Comparison of ENCODE assay signal across 8 cellular contexts in genomic region chr1:207050428-207050767, GRCh38. TPM values are rescaled to one million over a fixed set of nuclear protein-coding genes. Genes with fewer than 3 reads are reported as not detected.
DNase-seq lines count a peak whose midpoint lies in the region; ATAC-seq and TF ChIP-seq lines count a peak whose summit lies in the region.

No MANE protein-coding gene starts in this region.

- H2AFZ ChIP-seq in GM23338: peak overlapping the region; percentile 39; the same call in 1 of the 2 replicates
- peak overlapping the region; percentile 96 for H2AFZ ChIP-seq in SK-N-SH (ENCODE audit: low read depth)
- H2AFZ ChIP-seq in neuron (ENCODE audit: low read depth, low read length): peak overlapping the region; percentile 91

- H3K4me1 Mint-ChIP-seq in GM23338: peaks cover 45% of the 10 kb centered on the region
- peaks cover 26% of the 10 kb centered on the region for H3K4me1 Mint-ChIP-seq in endodermal cell

- 2% methylated on average over 11 of the region's 11 CpGs for WGBS in SK-N-SH (ENCODE audit: low lambda C conversion rate)
- 0 to 2% methylated on average over 7 to 11 of the region's 11 CpGs for WGBS in endodermal cell (ENCODE audit: insufficient coverage in 1 of 2, insufficient read length in 1 of 2), 2 experiments

- POLR2A ChIA-PET in SK-N-SH (lab: Yijun Ruan, JAX): no interaction called here

- ATAC-seq in GM23338 (peak; percentile 15), GM21360 (IDR thresholded peaks at IDR 0.05; ENCODE audit: unreplicated experiment) (no peak)

- H4K20me1 ChIP-seq in GM23338 (replicated peaks; ENCODE audit: insufficient read depth) (peaks cover 11% of the 10 kb centered on the region; the same call in 1 of the 2 replicates), SK-N-SH (ENCODE audit: insufficient read depth) (peaks cover 13% of the 10 kb centered on the region)

- no peak for TF ChIP-seq EP300 in SK-N-SH (IDR thresholded peaks at IDR 0.05; ENCODE audit: borderline replicate concordance in 1 of 2, low read depth in 1 of 2, low read length in 1 of 2)

- H3K36me3 Mint-ChIP-seq in GM23338 (ENCODE audit: low read depth) (peaks cover 28% of the 10 kb centered on the region), endodermal cell (ENCODE audit: low read depth) (peaks cover 10% of the 10 kb centered on the region)

- H3K27ac Mint-ChIP-seq in GM23338 (peak overlapping the region; percentile 98), endodermal cell (peak overlapping the region; percentile 99)

- H3K79me2 ChIP-seq in GM23338 (replicated peaks; ENCODE audit: insufficient read depth): peaks cover 52% of the 10 kb centered on the region
- H3K79me2 ChIP-seq in SK-N-SH (ENCODE audit: insufficient read depth): peaks cover 54% of the 10 kb centered on the region

- DNase-seq in GM23338 (ENCODE audit: low spot score): peak; percentile 65
- DNase-seq in SK-N-SH: no peak
- no peak for DNase-seq in endodermal cell
- DNase-seq in NCI-H2107 (lab: John Stamatoyannopoulos, UW): no peak
- no peak for DNase-seq in NCI-H1930 (lab: John Stamatoyannopoulos, UW)
- DNase-seq in activated CD4-positive, CD25-positive, alpha-beta regulatory T cell (lab: John Stamatoyannopoulos, UW): no peak

- H3K4me3 ChIP-seq in GM23338: peak overlapping the region; percentile 72
- peak overlapping the region; percentile 77 to 97 for H3K4me3 ChIP-seq in SK-N-SH (ENCODE audit: low read depth in 2 of 2, low read length in 1 of 2)
- H3K4me3 ChIP-seq in endodermal cell (ENCODE audit: low read length): peak overlapping the region; percentile 97
- peak overlapping the region; percentile 97 for H3K4me3 ChIP-seq in neuron (ENCODE audit: low read length)

- TF ChIP-seq RAD21 in SK-N-SH (IDR thresholded peaks at IDR 0.05; ENCODE audit: low read length): no peak

- H3K9me2 ChIP-seq in GM23338 (ENCODE audit: insufficient read depth) (no peaks in the 10 kb centered on the region), SK-N-SH (no peaks in the 10 kb centered on the region)

- TF ChIP-seq CTCF in GM23338 (conservative IDR thresholded peaks at IDR 0.05; ENCODE audit: low read depth in 2 of 2) (0 out of 4 replicates have a peak, but pooled peaks of 1 of the 2 experiments have one; percentile 6), SK-N-SH (IDR thresholded peaks at IDR 0.05) (no peak), endodermal cell (conservative IDR thresholded peaks at IDR 0.05) (no peak)

- H3K36me3 ChIP-seq in GM23338 (ENCODE audit: insufficient read depth): peaks cover 9% of the 10 kb centered on the region; the same call in 1 of the 2 replicates
- H3K36me3 ChIP-seq in SK-N-SH (replicated peaks in 1 of 2; ENCODE audit: control insufficient read depth in 1 of 2, insufficient read depth in 2 of 2, low read length in 1 of 2): peaks cover 33 to 40% of the 10 kb centered on the region in 2 experiments
- H3K36me3 ChIP-seq in endodermal cell (ENCODE audit: control insufficient read depth, insufficient read depth, low read length): peaks cover 41% of the 10 kb centered on the region
- H3K36me3 ChIP-seq in neuron (ENCODE audit: insufficient read depth, low read length): peaks cover 36% of the 10 kb centered on the region

- H3K9me3 ChIP-seq in SK-N-SH: no peaks in the 10 kb centered on the region
- H3K9me3 ChIP-seq in endodermal cell (ENCODE audit: control insufficient read depth, low read length): no peaks in the 10 kb centered on the region
- no peaks in the 10 kb centered on the region for H3K9me3 ChIP-seq in neuron (ENCODE audit: low read length)

- H3K27me3 ChIP-seq in GM23338 (ENCODE audit: insufficient read depth) (no peaks in the 10 kb centered on the region), SK-N-SH (ENCODE audit: insufficient read depth) (no peaks in the 10 kb centered on the region), endodermal cell (ENCODE audit: control insufficient read depth, insufficient read depth, low read length, poor library complexity, severe bottlenecking) (no peaks in the 10 kb centered on the region), neuron (ENCODE audit: insufficient read depth, low read length) (no peaks in the 10 kb centered on the region)

- H3K4me1 ChIP-seq in GM23338 (ENCODE audit: insufficient read depth) (peaks cover 19% of the 10 kb centered on the region; the same call in 1 of the 2 replicates), SK-N-SH (ENCODE audit: control insufficient read depth in 1 of 2, insufficient read depth in 2 of 2, low read depth in 1 of 2, low read length in 1 of 2) (peaks cover 23 to 26% of the 10 kb centered on the region in 2 experiments), endodermal cell (ENCODE audit: control insufficient read depth, insufficient read depth, low read length) (peaks cover 6% of the 10 kb centered on the region), neuron (ENCODE audit: insufficient read depth, low read length) (peaks cover 34% of the 10 kb centered on the region)

- H3K27ac ChIP-seq in GM23338 (ENCODE audit: low read depth): peak overlapping the region; percentile 95
- peak overlapping the region; percentile 77 to 89 for H3K27ac ChIP-seq in SK-N-SH (ENCODE audit: low read depth in 2 of 2, low read length in 1 of 2)
- H3K27ac ChIP-seq in endodermal cell (ENCODE audit: low read depth, low read length): peak overlapping the region; percentile 87

- CTCF ChIA-PET in SK-N-SH (lab: Yijun Ruan, JAX): interaction anchor here (0.6 to 2.0 kb wide), 24 partner anchors 8 to 449 kb away, joined by 3 to 30 read pairs (median 5); partner anchors contain the start of gene C1orf116

- H3K9me3 Mint-ChIP-seq in GM23338 (no peaks in the 10 kb centered on the region; the same call in 2 of the 3 replicates), endodermal cell (no peaks in the 10 kb centered on the region)

- H3K4me2 ChIP-seq in GM23338 (peak overlapping the region; percentile 80), SK-N-SH (peak overlapping the region; percentile 90)

- H3F3A ChIP-seq in GM23338 (replicated peaks; ENCODE audit: low read depth): no peaks in the 10 kb centered on the region
- peaks cover 17% of the 10 kb centered on the region for H3F3A ChIP-seq in SK-N-SH (replicated peaks; ENCODE audit: insufficient read depth)

- H3K27me3 Mint-ChIP-seq in GM23338 (ENCODE audit: insufficient read depth, low read depth, poor library complexity) (peaks cover 5% of the 10 kb centered on the region), endodermal cell (ENCODE audit: insufficient read depth) (peaks cover 2% of the 10 kb centered on the region)

- H3K9ac ChIP-seq in SK-N-SH: peak overlapping the region; percentile 96
- peak overlapping the region; percentile 94 for H3K9ac ChIP-seq in endodermal cell (ENCODE audit: extremely low read depth, low read length, poor library complexity, severe bottlenecking)

- peak overlapping the region; percentile 99 for H3K4me3 Mint-ChIP-seq in GM23338
- peak overlapping the region; percentile 99 for H3K4me3 Mint-ChIP-seq in endodermal cell

TF ChIP-seq in SK-N-SH, 30 proteins besides CTCF, POLR2A, EP300 and RAD21 (continues in another document):
- TF ChIP-seq ELF1 (IDR thresholded peaks at IDR 0.05) (no peak), POLR2AphosphoS5 (IDR thresholded peaks at IDR 0.05; ENCODE audit: low read depth, low read length) (no peak), RXRA (IDR thresholded peaks at IDR 0.05; ENCODE audit: borderline replicate concordance, low read depth) (no peak), TEAD4 (IDR thresholded peaks at IDR 0.05; ENCODE audit: borderline replicate concordance, insufficient read depth) (no peak)

RNA-seq across cellular contexts. Expression of gene YOD1, which starts 0.6 kb away (rescaled TPM):
- total RNA-seq in GM23338 (2014; rRNA removed; shearing (Covaris generic)): 19.7 and 21.9 TPM in 2 replicates
- polyA plus RNA-seq in GM23338 (2016; fragmentation: Nextera tagmentation; extraction: Ambion mirVana) (3.9 and 4.6 TPM in 2 replicates), SK-N-SH (2012; rRNA removed) (0.79 and 0.91 TPM in 2 replicates)
- 1.1 TPM in 2 replicates for polyA plus RNA-seq in SK-N-SH (2012; cell fraction: cytosol; rRNA removed)
- 1.4 and 2.5 TPM in 2 replicates for polyA plus RNA-seq in SK-N-SH (2012; cell fraction: nucleus; rRNA removed)
- total RNA-seq in endodermal cell: 10 to 100 TPM; 10.8 to 18.8 TPM
- 13.6 TPM for polyA plus RNA-seq in endodermal cell (2013, experiment 1 of 2)
- 12.5 TPM for polyA plus RNA-seq in endodermal cell (2013, experiment 2 of 2)

RNA-seq across cellular contexts. Expression of gene PFKFB2, which starts 2.7 kb away (rescaled TPM):
- 10.1 and 14.8 TPM in 2 replicates for total RNA-seq in GM23338 (2014; rRNA removed; shearing (Covaris generic))
- polyA plus RNA-seq in GM23338 (2016; fragmentation: Nextera tagmentation; extraction: Ambion mirVana): 3.8 and 4.9 TPM in 2 replicates
- polyA plus RNA-seq in SK-N-SH (2012; rRNA removed): 1.8 and 2.8 TPM in 2 replicates
- polyA plus RNA-seq in SK-N-SH (2012; cell fraction: cytosol; rRNA removed): 2.0 and 2.1 TPM in 2 replicates
- 4.1 and 7.9 TPM in 2 replicates for polyA plus RNA-seq in SK-N-SH (2012; cell fraction: nucleus; rRNA removed)
- total RNA-seq in endodermal cell: 10 to 100 TPM; 11.2 to 13.4 TPM
- polyA plus RNA-seq in endodermal cell (2013, experiment 1 of 2): 5.9 TPM
- 5.1 TPM for polyA plus RNA-seq in endodermal cell (2013, experiment 2 of 2)

RNA-seq across cellular contexts. Expression of gene C1orf116, which starts 17.8 kb away (rescaled TPM):
- total RNA-seq in GM23338 (2014; rRNA removed; shearing (Covaris generic)): 4.0 and 5.3 TPM in 2 replicates
- polyA plus RNA-seq in GM23338 (2016; fragmentation: Nextera tagmentation; extraction: Ambion mirVana): 2.2 and 2.3 TPM in 2 replicates
- polyA plus RNA-seq in SK-N-SH (2012; rRNA removed): 0.02 TPM in 1 of 2 replicates, not detected in the other
- polyA plus RNA-seq in SK-N-SH (2012; cell fraction: cytosol; rRNA removed): 0.01 TPM in 1 of 2 replicates, not detected in the other
- polyA plus RNA-seq in SK-N-SH (2012; cell fraction: nucleus; rRNA removed): 0.02 TPM in 2 replicates
- under 1 TPM; 0.55 to 0.60 TPM for total RNA-seq in endodermal cell
- polyA plus RNA-seq in endodermal cell (2013, experiment 1 of 2): 0.21 TPM
- 0.12 TPM for polyA plus RNA-seq in endodermal cell (2013, experiment 2 of 2)

RNA-seq across cellular contexts. Expression of gene C4BPB, which starts 38.3 kb away (rescaled TPM):
- total RNA-seq in GM23338 (2014; rRNA removed; shearing (Covaris generic)): not detected in 2 replicates
- not detected in 2 replicates for polyA plus RNA-seq in GM23338 (2016; fragmentation: Nextera tagmentation; extraction: Ambion mirVana)
- not detected in 2 replicates for polyA plus RNA-seq in SK-N-SH (2012; rRNA removed)
- 0.09 TPM in 1 of 2 replicates, not detected in the other for polyA plus RNA-seq in SK-N-SH (2012; cell fraction: cytosol; rRNA removed)
- polyA plus RNA-seq in SK-N-SH (2012; cell fraction: nucleus; rRNA removed): 0.21 and 0.31 TPM in 2 replicates
- not detected for total RNA-seq in endodermal cell
- polyA plus RNA-seq in endodermal cell (2013, experiment 1 of 2): not detected
- polyA plus RNA-seq in endodermal cell (2013, experiment 2 of 2): not detected

RNA-seq across cellular contexts. Expression of gene C4BPA, which starts 53.6 kb away (rescaled TPM):
- not detected in 2 replicates for total RNA-seq in GM23338 (2014; rRNA removed; shearing (Covaris generic))
- polyA plus RNA-seq in GM23338 (2016; fragmentation: Nextera tagmentation; extraction: Ambion mirVana) (not detected in 2 replicates), SK-N-SH (2012; rRNA removed) (not detected in 2 replicates)
- polyA plus RNA-seq in SK-N-SH (2012; cell fraction: cytosol; rRNA removed): 0.03 TPM in 1 of 2 replicates, not detected in the other
- not detected in 2 replicates for polyA plus RNA-seq in SK-N-SH (2012; cell fraction: nucleus; rRNA removed)
- not detected for total RNA-seq in endodermal cell
- polyA plus RNA-seq in endodermal cell (2013, experiment 1 of 2): not detected
- not detected for polyA plus RNA-seq in endodermal cell (2013, experiment 2 of 2)

Comparison
In these comparisons a context has a peak if more than half of its experiments do, and no peak if none do; other contexts are left out.
1. H2AFZ ChIP-seq: peak in every context shown above with its lines; median percentile 96 in SK-N-SH; 91 in neuron; 39 in GM23338.